Comparison of ENCODE assay signal across 20 cellular contexts in genomic region chr10:113631680-113632079, GRCh38. TPM values are rescaled to one million over a fixed set of nuclear protein-coding genes. Genes with fewer than 3 reads are reported as not detected.
"Had no signal": no experiment of that assay in that cellular context is flagged by ENCODE, and none has a peak within 500 bp of the region (broad histone marks: within the 10 kb centered on the region; RNA-seq: fewer than 3 reads in every experiment).

No MANE protein-coding gene starts in this region.

- H3K36me3 Mint-ChIP-seq: activated CD4-positive, alpha-beta memory T cell treated with anti-CD3 and anti-CD28 coated beads for 36 hours; natural killer cell; stimulated activated memory B cell treated with anti-CD40 and anti-IgM and Interleukin-4, amounts not matched to agents 10 μg/mL and 1 μg/mL and 100 μg/mL, for 72 hours had no signal

- H3K27me3 Mint-ChIP-seq: dendritic cell treated with granulocyte-macrophage colony-stimulating factor and Interleukin-4, amounts not matched to agents 40 ng/mL and 50 ng/mL, for 4 days had no signal

- H3K27ac Mint-ChIP-seq: activated CD4-positive, alpha-beta memory T cell treated with anti-CD3 and anti-CD28 coated beads for 36 hours; activated naive CD8-positive, alpha-beta T cell treated with anti-CD3 and anti-CD28 coated beads, Interleukin-2, amount 50 U/mL, for 24 hours; dendritic cell treated with granulocyte-macrophage colony-stimulating factor and Interleukin-4, amounts not matched to agents 40 ng/mL and 50 ng/mL, for 4 days; natural killer cell; stimulated activated memory B cell treated with anti-CD40 and anti-IgM and Interleukin-4, amounts not matched to agents 10 μg/mL and 1 μg/mL and 100 μg/mL, for 72 hours; T-helper 2 cell treated with Interferon-gamma antibody and Interleukin-4, amounts not matched to agents 5 μg/mL and 100 μg/mL, for 36 hours had no signal

- H3K9me3 Mint-ChIP-seq: activated naive CD8-positive, alpha-beta T cell treated with anti-CD3 and anti-CD28 coated beads, Interleukin-2, amount 50 U/mL, for 24 hours; dendritic cell treated with granulocyte-macrophage colony-stimulating factor and Interleukin-4, amounts not matched to agents 40 ng/mL and 50 ng/mL, for 4 days; T-helper 2 cell treated with Interferon-gamma antibody and Interleukin-4, amounts not matched to agents 5 μg/mL and 100 μg/mL, for 36 hours had no signal

- H3K4me3 ChIP-seq: ascending aorta, right atrium auricular region, spleen, transverse colon had no signal

- DNase-seq: activated CD4-positive, alpha-beta memory T cell treated with anti-CD3 and anti-CD28 coated beads for 36 hours; activated naive CD4-positive, alpha-beta T cell; activated naive CD8-positive, alpha-beta T cell treated with anti-CD3 and anti-CD28 coated beads, Interleukin-2, amount 50 U/mL, for 24 hours; activated T-cell treated with anti-CD3 and anti-CD28 coated beads, Interleukin-2, amount 50 U/mL, for 48 hours; left cardiac atrium; mammary epithelial cell; natural killer cell; spleen; stimulated activated CD4-positive, alpha-beta T cell treated with anti-CD3 and anti-CD28 coated beads, Interleukin-1b, Interleukin-23, amount 100 ng/mL, for 48 hours; SW 1271; transverse colon had no signal

- H3K36me3 ChIP-seq: ascending aorta, spleen, transverse colon had no signal

- ATAC-seq: activated naive CD8-positive, alpha-beta T cell treated with anti-CD3 and anti-CD28 coated beads, Interleukin-2, amount 50 U/mL, for 24 hours; esophagus mucosa; left cardiac atrium; natural killer cell; stimulated activated memory B cell treated with anti-CD40 and anti-IgM and Interleukin-4, amounts not matched to agents 10 μg/mL and 1 μg/mL and 100 μg/mL, for 72 hours had no signal

- H3K4me1 Mint-ChIP-seq: activated naive CD8-positive, alpha-beta T cell treated with anti-CD3 and anti-CD28 coated beads, Interleukin-2, amount 50 U/mL, for 24 hours; natural killer cell; stimulated activated memory B cell treated with anti-CD40 and anti-IgM and Interleukin-4, amounts not matched to agents 10 μg/mL and 1 μg/mL and 100 μg/mL, for 72 hours had no signal

- H3K4me1 ChIP-seq: ascending aorta, spleen had no signal

- H3K27ac ChIP-seq: ascending aorta, spleen, transverse colon had no signal

- H3K4me3 Mint-ChIP-seq: activated CD4-positive, alpha-beta memory T cell treated with anti-CD3 and anti-CD28 coated beads for 36 hours; activated naive CD8-positive, alpha-beta T cell treated with anti-CD3 and anti-CD28 coated beads, Interleukin-2, amount 50 U/mL, for 24 hours; dendritic cell treated with granulocyte-macrophage colony-stimulating factor and Interleukin-4, amounts not matched to agents 40 ng/mL and 50 ng/mL, for 4 days; natural killer cell; stimulated activated memory B cell treated with anti-CD40 and anti-IgM and Interleukin-4, amounts not matched to agents 10 μg/mL and 1 μg/mL and 100 μg/mL, for 72 hours; T-helper 2 cell treated with Interferon-gamma antibody and Interleukin-4, amounts not matched to agents 5 μg/mL and 100 μg/mL, for 36 hours had no signal

- H3K9me3 ChIP-seq: ascending aorta, right atrium auricular region, transverse colon had no signal

- H3K27me3 ChIP-seq: ascending aorta, right atrium auricular region, transverse colon had no signal

RNA-seq across cellular contexts. Expression of gene NRAP, which starts 32.2 kb away (rescaled TPM):
- total RNA-seq: activated CD4-positive, alpha-beta memory T cell treated with anti-CD3 and anti-CD28 coated beads for 36 hours; ascending aorta; mammary epithelial cell; mucosa of gallbladder; natural killer cell; osteocyte; subcutaneous adipose tissue had no signal
- polyA plus RNA-seq: mammary epithelial cell had no signal
